ENCODE assay signal across 33 cellular contexts in the genomic region with DNA sequence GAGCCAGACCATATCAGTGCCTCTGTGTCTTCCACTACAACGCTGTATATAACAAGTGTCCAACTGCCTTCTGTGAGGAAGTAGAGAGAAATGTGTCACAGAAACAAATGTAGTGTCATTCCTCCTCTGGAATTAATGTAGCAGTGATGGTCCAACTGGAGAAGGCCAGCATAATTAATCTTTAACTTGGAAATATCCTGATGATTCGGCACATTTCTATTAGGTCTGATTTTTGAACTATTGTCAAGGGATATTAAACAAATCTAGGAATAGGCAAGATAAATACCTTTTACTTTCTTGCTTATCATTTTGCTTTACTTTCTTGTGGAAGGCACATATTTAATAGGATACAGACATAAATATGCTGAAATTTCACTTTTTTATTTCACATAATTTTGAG.
"Had no signal": no experiment of that assay in that cellular context is flagged by ENCODE, and none has a peak within 500 bp of the region (broad histone marks: within the 10 kb centered on the region; RNA-seq: fewer than 3 reads in every experiment).

No MANE protein-coding gene starts in this region.

- DNase-seq: activated B cell treated with CpG ODN at 0.5 μM for 24 hours; activated CD4-positive, alpha-beta memory T cell treated with anti-CD3 and anti-CD28 coated beads for 36 hours; activated CD4-positive, alpha-beta T cell treated with anti-CD3 and anti-CD28 coated beads for 4 hours; activated CD4-positive, alpha-beta T cell treated with anti-CD3 and anti-CD28 coated beads, Interleukin-2, amount 10 ng/mL, durations not matched to agents 24 days and 14 days; activated CD4-positive, alpha-beta T cell treated with anti-CD3 and anti-CD28 coated beads, Interleukin-2, amount 50 U/mL, for 1 hour; activated CD4-positive, alpha-beta T cell treated with anti-CD3 and anti-CD28 coated beads, Interleukin-2, amount 50 U/mL, for 4 hours; activated CD4-positive, CD25-positive, alpha-beta regulatory T cell treated with anti-CD3 and anti-CD28 coated beads, Interleukin-2, amount 50 U/mL, for 72 hours; activated CD8-positive, alpha-beta memory T cell treated with anti-CD3 and anti-CD28 coated beads, Interleukin-2, amount 50 U/mL, for 4 hours; activated CD8-positive, alpha-beta T cell treated with anti-CD3 and anti-CD28 coated beads for 36 hours; activated effector memory CD4-positive, alpha-beta T cell treated with anti-CD3 and anti-CD28 coated beads, Interleukin-2, amount 50 U/mL, for 16 hours; activated gamma-delta T cell treated with Interleukin-2 at 50 U/mL for 16 hours; activated naive CD4-positive, alpha-beta T cell; activated naive CD4-positive, alpha-beta T cell treated with anti-CD3 and anti-CD28 coated beads for 36 hours; activated naive CD4-positive, alpha-beta T cell treated with anti-CD3 and anti-CD28 coated beads, Interleukin-2, amount 50 U/mL, for 16 hours; activated naive CD8-positive, alpha-beta T cell treated with anti-CD3 and anti-CD28 coated beads for 36 hours; activated T-cell treated with anti-CD3 and anti-CD28 coated beads for 4 hours; activated T-cell treated with anti-CD3 and anti-CD28 coated beads, Interleukin-2, amount 50 U/mL, for 1 hour; activated T-cell treated with anti-CD3 and anti-CD28 coated beads, Interleukin-2, amount 50 U/mL, for 4 hours; activated T-cell treated with anti-CD3 and anti-CD28 coated beads, Interleukin-2, amount 50 U/mL, for 72 hours; adrenal gland; amniotic stem cell; aorta; body of pancreas; brain microvascular endothelial cell; central memory CD4-positive, alpha-beta T cell; T-helper 2 cell; T-helper 9 cell had no signal

- H3K4me1 ChIP-seq: adrenal gland, body of pancreas, breast epithelium had no signal

- FAIRE-seq: astrocyte, TTC549 had no signal

- ATAC-seq: activated CD8-positive, alpha-beta T cell treated with anti-CD3 and anti-CD28 coated beads for 36 hours; activated naive CD4-positive, alpha-beta T cell treated with anti-CD3 and anti-CD28 coated beads, Interleukin-2, amount 50 U/mL, for 72 hours; activated T-cell treated with anti-CD3 and anti-CD28 coated beads, Interleukin-2, amount 50 U/mL, for 4 hours; activated T-cell treated with anti-CD3 and anti-CD28 coated beads, Interleukin-2, amount 50 U/mL, for 72 hours; activated T-helper 17 cell treated with anti-CD3 and anti-CD28 coated beads, Interleukin-2, amount 50 U/mL, for 72 hours; body of pancreas had no signal

- H3K9me3 ChIP-seq: adrenal gland, body of pancreas had no signal

- H3K4me3 ChIP-seq: adrenal gland, body of pancreas, breast epithelium had no signal

- H3K27ac ChIP-seq: adrenal gland, body of pancreas, brain microvascular endothelial cell, breast epithelium, VCaP had no signal
